ENCODE assay signal across 11 cellular contexts in genomic region chr16:73095885-73096341, GRCh38. TPM values are rescaled to one million over a fixed set of nuclear protein-coding genes. Genes with fewer than 3 reads are reported as not detected.
DNase-seq lines count a peak whose midpoint lies in the region; ATAC-seq and TF ChIP-seq lines count a peak whose summit lies in the region.
"Had no signal": no experiment of that assay in that cellular context is flagged by ENCODE, and none has a peak within 500 bp of the region (broad histone marks: within the 10 kb centered on the region; RNA-seq: fewer than 3 reads in every experiment).

No MANE protein-coding gene starts in this region.

- H3K4me3 ChIP-seq in A673 (ENCODE audit: low read depth, low read length, poor library complexity, severe bottlenecking) (no peak overlapping the region), Peyer's patch (no peak overlapping the region)

- no peaks in the 10 kb centered on the region for H3K36me3 ChIP-seq in A673 (ENCODE audit: insufficient read depth, low read length, poor library complexity, severe bottlenecking)
- H3K36me3 ChIP-seq in Peyer's patch, result no peaks in the 10 kb centered on the region

- intact Hi-C loops in A673 (cut with micrococcal nuclease; ENCODE audit: unreplicated experiment), result no loop called here

- peak; percentile 62 for DNase-seq in A673 (ENCODE audit: low spot score)
- peak; percentile 12 for DNase-seq in LHCN-M2 (ENCODE audit: low read depth)
- DNase-seq in NCI-H82 treated with DMSO at 0.1 percent for 48 hours (lab: John Stamatoyannopoulos, UW; ENCODE audit: unreplicated experiment), result peak; percentile 59
- DNase-seq in iPS-NIHi11 (ENCODE audit: low spot score), result peak; percentile 29
- no peak for DNase-seq in activated CD4-positive, alpha-beta T cell treated with anti-CD3 and anti-CD28 coated beads, Interleukin-2, amount 50 U/mL, for 4 hours
- no peak for DNase-seq in Peyer's patch
- DNase-seq: activated B cell treated with CpG ODN at 0.5 μM for 24 hours; activated gamma-delta T cell treated with Interleukin-2 at 50 U/mL for 16 hours; stimulated activated naive B cell treated with anti-CD40 and anti-IgM and Interleukin-4, amounts not matched to agents 10 μg/mL and 1 μg/mL and 100 μg/mL, for 72 hours had no signal

- no peak overlapping the region for H3K27ac ChIP-seq in A673 (ENCODE audit: low read depth, low read length, poor library complexity, severe bottlenecking)
- no peak overlapping the region for H3K27ac ChIP-seq in Peyer's patch

- TF ChIP-seq POLR2A in Peyer's patch (IDR thresholded peaks at IDR 0.05), result no peak

- CTCF ChIA-PET in A673 (lab: Charles Lee), result interaction anchor here (1.7 kb wide), 1 partner anchor 263 kb away, joined by 5 read pairs; no protein-coding TSS in a partner anchor

- no TSS peak for BruUV-seq in A673 (replicated peaks; lab: Mats Ljungman, UMichigan)

- POLR2A ChIA-PET in A673 (lab: Charles Lee; ENCODE audit: low non-redundant PET), result interaction anchor here (0.6 kb wide), 1 partner anchor 1088 kb away, joined by 3 read pairs; no protein-coding TSS in a partner anchor

- H3K9me3 ChIP-seq in A673 (ENCODE audit: low read depth, low read length, poor library complexity, severe bottlenecking) (no peaks in the 10 kb centered on the region), Peyer's patch (no peaks in the 10 kb centered on the region)

- TF ChIP-seq CTCF in A673 (conservative IDR thresholded peaks at IDR 0.05; ENCODE audit: low read depth, low read length) (no peak), Peyer's patch (IDR thresholded peaks at IDR 0.05) (no peak)

- H3K27me3 ChIP-seq in A673 (replicated peaks; ENCODE audit: insufficient read depth, low read depth, low read length, poor library complexity) (no peaks in the 10 kb centered on the region), Peyer's patch (no peaks in the 10 kb centered on the region)

- H3K4me1 ChIP-seq in A673 (ENCODE audit: insufficient read depth, low read length, poor library complexity, severe bottlenecking) (peaks cover 23% of the 10 kb centered on the region), Peyer's patch (peaks cover 0 to 15% (median 0%) of the 10 kb centered on the region in 4 donors)

- ATAC-seq in HG02610 (IDR thresholded peaks at IDR 0.05; ENCODE audit: unreplicated experiment) (no peak), HG03442 (IDR thresholded peaks at IDR 0.05; ENCODE audit: unreplicated experiment) (no peak)

RNA-seq across cellular contexts. Expression of gene ZFHX3, which starts 48.0 kb away (rescaled TPM):
- total RNA-seq in A673 (2021), result 21.7 and 21.8 TPM in 2 replicates
- 3.9 and 5.1 TPM in 2 replicates for total RNA-seq in LHCN-M2 (2014; rRNA removed)
- polyA plus RNA-seq in LHCN-M2 (2012), result 6.3 TPM
- 10 to 100 TPM in 3 of 4 donors, 1 to 10 TPM in 1; 6.3 to 39.6 (median 14.6) TPM for total RNA-seq in Peyer's patch

Comparison
In these comparisons a context has a peak if more than half of its experiments do, and no peak if none do; other contexts are left out.
1. DNase-seq: peak in A673 (single experiment), LHCN-M2 (single experiment), NCI-H82 treated with DMSO at 0.1 percent for 48 hours (single experiment) and iPS-NIHi11 (single experiment); none in activated CD4-positive, alpha-beta T cell treated with anti-CD3 and anti-CD28 coated beads, Interleukin-2, amount 50 U/mL, for 4 hours (0 of 2) and Peyer's patch (0 of 3).